ENCODE assay signal across 23 cellular contexts in genomic region chr9:71778085-71778484, GRCh38. TPM values are rescaled to one million over a fixed set of nuclear protein-coding genes. Genes with fewer than 3 reads are reported as not detected.
DNase-seq lines count a peak whose midpoint lies in the region; ATAC-seq, FAIRE-seq and TF ChIP-seq lines count a peak whose summit lies in the region.
"Had no signal": no experiment of that assay in that cellular context is flagged by ENCODE, and none has a peak within 500 bp of the region (broad histone marks: within the 10 kb centered on the region; RNA-seq: fewer than 3 reads in every experiment).

No MANE protein-coding gene starts in this region.

- H3K4me1 ChIP-seq in CD4-positive, alpha-beta memory T cell (ENCODE audit: insufficient read depth, low read length) = peaks cover 27% of the 10 kb centered on the region
- H3K4me1 ChIP-seq in HepG2 (ENCODE audit: insufficient read depth, low read length) = peaks cover 22% of the 10 kb centered on the region
- H3K4me1 ChIP-seq: BE2C, Caco-2 had no signal

- no peaks in the 10 kb centered on the region for H3K36me3 Mint-ChIP-seq in CD4-positive, alpha-beta memory T cell
- H3K36me3 Mint-ChIP-seq in stimulated activated effector memory CD8-positive, alpha-beta T cell treated with anti-CD3 and anti-CD28 coated beads, Interleukin-12 subunit alpha, Interleukin-12 subunit beta, amount 100 ng/mL, for 72 hours = no peaks in the 10 kb centered on the region

- peaks cover 24 to 41% (median 27%) of the 10 kb centered on the region in 4 donors for H3K4me1 Mint-ChIP-seq in CD4-positive, alpha-beta memory T cell
- peaks cover 46% of the 10 kb centered on the region for H3K4me1 Mint-ChIP-seq in stimulated activated effector memory CD8-positive, alpha-beta T cell treated with anti-CD3 and anti-CD28 coated beads, Interleukin-12 subunit alpha, Interleukin-12 subunit beta, amount 100 ng/mL, for 72 hours

- TF ChIP-seq CTCF in bronchial epithelial cell (IDR thresholded peaks at IDR 0.05; ENCODE audit: insufficient read depth, low read length, severe bottlenecking) = no peak
- TF ChIP-seq CTCF in HepG2 (CRISPR knock-in tag; IDR thresholded peaks at IDR 0.05) = no peak

- no peak for DNase-seq in CD4-positive, alpha-beta memory T cell
- peak; percentile 59 for DNase-seq in bronchial epithelial cell (ENCODE audit: low read depth)
- peak; percentile 92 for DNase-seq in HepG2 (ENCODE audit: low spot score)
- DNase-seq in stimulated activated effector memory CD8-positive, alpha-beta T cell treated with anti-CD3 and anti-CD28 coated beads, Interleukin-12 subunit alpha, Interleukin-12 subunit beta, amount 100 ng/mL, for 72 hours (ENCODE audit: low spot score in 2 of 2) = no peak
- DNase-seq in NCI-H1417 treated with DMSO at 0.1 percent for 48 hours (lab: John Stamatoyannopoulos, UW) = no peak
- no peak for DNase-seq in H54 (ENCODE audit: insufficient read length, low spot score)
- DNase-seq in DMS153 treated with DMSO at 0.1 percent for 48 hours (lab: John Stamatoyannopoulos, UW; ENCODE audit: unreplicated experiment) = no peak
- DNase-seq: BE2C, Caco-2, DMS 273 treated with DMSO at 0.1 percent for 48 hours, DND-41, HCEC 1CT, IMR-90, NCI-H1694 treated with DMSO at 0.1 percent for 48 hours, NCI-H2081 treated with DMSO at 0.1 percent for 48 hours, NCI-H2171 treated with DMSO at 0.1 percent for 48 hours, NCI-H524 treated with DMSO at 0.1 percent for 48 hours, NCI-H82, SIG-M5 had no signal

- no peaks in the 10 kb centered on the region for H3K36me3 ChIP-seq in CD4-positive, alpha-beta memory T cell (ENCODE audit: insufficient read depth, low read length)
- no peaks in the 10 kb centered on the region for H3K36me3 ChIP-seq in bronchial epithelial cell (ENCODE audit: control insufficient read depth, insufficient read depth, low read length)
- no peaks in the 10 kb centered on the region for H3K36me3 ChIP-seq in HepG2 (replicated peaks in 1 of 2; ENCODE audit: control insufficient read depth in 1 of 2, insufficient read depth in 2 of 2, low read length in 2 of 2)
- H3K36me3 ChIP-seq: BE2C had no signal

- intact Hi-C loops in CD4-positive, alpha-beta memory T cell (cut with micrococcal nuclease) = no loop called here
- intact Hi-C loops in HepG2 (cut with micrococcal nuclease; ENCODE audit: unreplicated experiment) = no loop called here

- H3K27me3 Mint-ChIP-seq in CD4-positive, alpha-beta memory T cell = no peaks in the 10 kb centered on the region

- H3K4me2 ChIP-seq in HepG2 (ENCODE audit: low read depth, low read length) = peak overlapping the region; percentile 42

- BruUV-seq in HepG2 (replicated peaks; lab: Mats Ljungman, UMichigan) = no TSS peak

- H3K9ac ChIP-seq in HepG2 (ENCODE audit: insufficient read depth, low read depth, low read length) = no peak overlapping the region

- CTCF ChIA-PET in CD4-positive, alpha-beta memory T cell (lab: Charles Lee; ENCODE audit: partially characterized antibody) = interaction anchor here (0.8 to 10.5 kb wide), 7 partner anchors 10 to 247 kb away, joined by 3 to 218 read pairs (median 7); partner anchors contain the start of gene CEMIP2
- CTCF ChIA-PET in HepG2 (lab: Yijun Ruan, JAX; ENCODE audit: low intra/inter-chr PET ratio, low total read pairs) = no interaction called here

- no peak overlapping the region for H3K4me3 ChIP-seq in CD4-positive, alpha-beta memory T cell (ENCODE audit: low read length in 2 of 2)
- H3K4me3 ChIP-seq in bronchial epithelial cell (ENCODE audit: low read depth, low read length) = no peak overlapping the region
- no peak overlapping the region for H3K4me3 ChIP-seq in HepG2 (replicated peaks in 1 of 3; ENCODE audit: insufficient read depth in 1 of 3, low read depth in 2 of 3, low read length in 3 of 3)
- H3K4me3 ChIP-seq: GM12878 had no signal

- TF ChIP-seq POLR2A in HepG2 (IDR thresholded peaks at IDR 0.05; ENCODE audit: insufficient read depth in 1 of 2, low read depth in 2 of 2, low read length in 2 of 2) (no peak), H54 (IDR thresholded peaks at IDR 0.05; ENCODE audit: low read depth, low read length) (no peak)

- FAIRE-seq in bronchial epithelial cell (lab: Jason Lieb, UNC) (no peak), HepG2 (lab: Jason Lieb, UNC) (peak; percentile 72), H54 (lab: Jason Lieb, UNC) (no peak)
- FAIRE-seq: GM12878, HTR-8/SVneo had no signal

- H3K27ac ChIP-seq in CD4-positive, alpha-beta memory T cell (ENCODE audit: low read depth, low read length) = no peak overlapping the region
- H3K27ac ChIP-seq in HepG2 (ENCODE audit: extremely low read length, insufficient read depth, low read length) = no peak overlapping the region

- no peak overlapping the region for H2AFZ ChIP-seq in HepG2 (ENCODE audit: low read length)

- ATAC-seq in HepG2 = peak; percentile 86
- ATAC-seq in stimulated activated effector memory CD8-positive, alpha-beta T cell treated with anti-CD3 and anti-CD28 coated beads, Interleukin-12 subunit alpha, Interleukin-12 subunit beta, amount 100 ng/mL, for 72 hours = no peak
- ATAC-seq in HG02610 (IDR thresholded peaks at IDR 0.05; ENCODE audit: unreplicated experiment) = no peak
- ATAC-seq: GM12878, Panc1 had no signal

- no peaks in the 10 kb centered on the region for H4K20me1 ChIP-seq in HepG2 (ENCODE audit: insufficient read depth, low read length)

- no peaks in the 10 kb centered on the region for H3K79me2 ChIP-seq in HepG2 (ENCODE audit: insufficient read depth, low read length)

- H3K9me3 Mint-ChIP-seq in CD4-positive, alpha-beta memory T cell = no peaks in the 10 kb centered on the region
- H3K9me3 Mint-ChIP-seq in stimulated activated effector memory CD8-positive, alpha-beta T cell treated with anti-CD3 and anti-CD28 coated beads, Interleukin-12 subunit alpha, Interleukin-12 subunit beta, amount 100 ng/mL, for 72 hours = no peaks in the 10 kb centered on the region

- POLR2A ChIA-PET in CD4-positive, alpha-beta memory T cell (lab: Charles Lee; ENCODE audit: partially characterized antibody) = interaction anchor here (7.6 kb wide), 1 partner anchor 10 kb away, joined by 188 read pairs; the partner anchor contains the start of gene CEMIP2
- POLR2A ChIA-PET in HepG2 (lab: Yijun Ruan, JAX) = interaction anchor here (0.6 to 3.7 kb wide), 8 partner anchors 9 to 1357 kb away, joined by 3 to 31 read pairs (median 4); partner anchors contain the start of gene CEMIP2

- TF ChIP-seq EP300 in HepG2 (IDR thresholded peaks at IDR 0.05; ENCODE audit: low read depth in 2 of 2, low read length in 2 of 2) (peak in 1 of 2 experiments; percentile 63; a peak in 1 of 4 replicates), HepG2 (CRISPR knock-in tag; IDR thresholded peaks at IDR 0.05; ENCODE audit: borderline replicate concordance) (peak; percentile 86)

- H3K4me3 Mint-ChIP-seq in CD4-positive, alpha-beta memory T cell = no peak overlapping the region
- H3K4me3 Mint-ChIP-seq in stimulated activated effector memory CD8-positive, alpha-beta T cell treated with anti-CD3 and anti-CD28 coated beads, Interleukin-12 subunit alpha, Interleukin-12 subunit beta, amount 100 ng/mL, for 72 hours = no peak overlapping the region

- peak overlapping the region in 4 of 7 donors; percentile 25 to 78 (median 34) for H3K27ac Mint-ChIP-seq in CD4-positive, alpha-beta memory T cell
- peak overlapping the region; percentile 7 for H3K27ac Mint-ChIP-seq in stimulated activated effector memory CD8-positive, alpha-beta T cell treated with anti-CD3 and anti-CD28 coated beads, Interleukin-12 subunit alpha, Interleukin-12 subunit beta, amount 100 ng/mL, for 72 hours

- H3K27me3 ChIP-seq in CD4-positive, alpha-beta memory T cell (ENCODE audit: insufficient read depth, low read length) = no peaks in the 10 kb centered on the region
- H3K27me3 ChIP-seq in bronchial epithelial cell (ENCODE audit: control insufficient read depth, insufficient read depth, low read length) (no peaks in the 10 kb centered on the region), HepG2 (ENCODE audit: control insufficient read depth in 1 of 2, insufficient read depth in 2 of 2, low read length in 2 of 2) (no peaks in the 10 kb centered on the region)

- 0% methylated on average over 5 of the region's 5 CpGs for WGBS in HepG2 (ENCODE audit: low lambda C conversion rate)

- no peak for TF ChIP-seq RAD21 in HepG2 (CRISPR knock-in tag; IDR thresholded peaks at IDR 0.05)

- H3K9me3 ChIP-seq in CD4-positive, alpha-beta memory T cell (ENCODE audit: control insufficient read depth in 1 of 2, low read length in 2 of 2) = no peaks in the 10 kb centered on the region
- H3K9me3 ChIP-seq in HepG2 (ENCODE audit: low read length) = no peaks in the 10 kb centered on the region
- H3K9me3 ChIP-seq: BE2C, Caco-2 had no signal

- in situ Hi-C loops in HepG2 (cut with HindIII; ENCODE audit: extremely low pct_ligation_motif_present, low pct_unique_long_range_greater_than_20kb) = no loop called here

TF ChIP-seq in HepG2, 621 proteins besides CTCF, POLR2A, EP300 and RAD21 (continues in another document):
- TF ChIP-seq KMT2A (CRISPR knock-in tag; IDR thresholded peaks at IDR 0.05) (no peak), ZNF709 (CRISPR knock-in tag; IDR thresholded peaks at IDR 0.05) (no peak), KLF6 (CRISPR knock-in tag; IDR thresholded peaks at IDR 0.05) (peak; percentile 69; the same call in 1 of the 2 replicates)

RNA-seq across cellular contexts. Expression of gene CEMIP2, which starts 9.8 kb away (rescaled TPM):
- total RNA-seq in CD4-positive, alpha-beta memory T cell = 10 to 100 TPM; 85.8 to 89.4 TPM
- polyA plus RNA-seq in CD4-positive, alpha-beta memory T cell = 10 to 100 TPM; 10.0 to 15.6 TPM
- 37.6 and 58.8 TPM in 2 replicates for total RNA-seq in bronchial epithelial cell
- total RNA-seq in HepG2 (2016; rRNA removed; fragmentation: Illumina TruSeq; extraction: Trizol) = 52.7 and 94.3 TPM in 2 replicates
- total RNA-seq in HepG2 (2016; cell fraction: cytosol; rRNA removed; fragmentation: Illumina TruSeq; extraction: Trizol; ENCODE audit: low read depth) = 12.3 and 13.8 TPM in 2 replicates
- total RNA-seq in HepG2 (2016; cell fraction: insoluble cytoplasmic fraction; rRNA removed; fragmentation: Illumina TruSeq; extraction: Trizol) = 49.2 and 95.9 TPM in 2 replicates
- total RNA-seq in HepG2 (2016; cell fraction: membrane; rRNA removed; fragmentation: Illumina TruSeq; extraction: Trizol) = 24.9 and 26.3 TPM in 2 replicates
- total RNA-seq in HepG2 (2016; cell fraction: nucleus; rRNA removed; fragmentation: Illumina TruSeq; extraction: Trizol) = 146 and 159 TPM in 2 replicates
- 107 and 128 TPM in 2 replicates for polyA plus RNA-seq in HepG2 (2011; rRNA removed)
- 103 and 138 TPM in 2 replicates for polyA plus RNA-seq in HepG2 (2011; cell fraction: cytosol; rRNA removed)
- polyA plus RNA-seq in HepG2 (2011; cell fraction: nucleus; rRNA removed) = 160 and 195 TPM in 2 replicates
- polyA plus RNA-seq in HepG2 (2012) = 93.3 and 95.0 TPM in 2 replicates
- polyA plus RNA-seq in HepG2 (2016; cell fraction: cytosol; fragmentation: Illumina TruSeq; extraction: Trizol; ENCODE audit: low read depth) = 3.4 and 3.5 TPM in 2 replicates
- polyA plus RNA-seq in HepG2 (2016; cell fraction: insoluble cytoplasmic fraction; fragmentation: Illumina TruSeq; extraction: Trizol; ENCODE audit: low read depth) = 42.2 and 43.3 TPM in 2 replicates
- 8.1 and 10.3 TPM in 2 replicates for polyA plus RNA-seq in HepG2 (2016; cell fraction: membrane; fragmentation: Illumina TruSeq; extraction: Trizol; ENCODE audit: low read depth)
- polyA plus RNA-seq in HepG2 (2016; cell fraction: nucleus; fragmentation: Illumina TruSeq; extraction: Trizol; ENCODE audit: insufficient read depth, low read depth) = 117 and 121 TPM in 2 replicates
- 52.0 and 515 TPM in 2 replicates for polyA minus RNA-seq in HepG2 (2011; rRNA and poly(A)+ RNA removed; ENCODE audit: low replicate concordance)
- 154 and 169 TPM in 2 replicates for polyA minus RNA-seq in HepG2 (2011; cell fraction: cytosol; rRNA and poly(A)+ RNA removed)
- 456 and 483 TPM in 2 replicates for polyA minus RNA-seq in HepG2 (2011; cell fraction: nucleus; rRNA and poly(A)+ RNA removed)

Comparison
In these comparisons a context has a peak if more than half of its experiments do, and no peak if none do; other contexts are left out.
1. DNase-seq: peak in bronchial epithelial cell (single experiment) and HepG2 (single experiment); none in CD4-positive, alpha-beta memory T cell (0 of 5), stimulated activated effector memory CD8-positive, alpha-beta T cell treated with anti-CD3 and anti-CD28 coated beads, Interleukin-12 subunit alpha, Interleukin-12 subunit beta, amount 100 ng/mL, for 72 hours (0 of 2), NCI-H1417 treated with DMSO at 0.1 percent for 48 hours (single experiment), H54 (single experiment) and DMS153 treated with DMSO at 0.1 percent for 48 hours (single experiment).